In genomic region chr13:104357672-104358314, GRCh38 we compare ENCODE assay signal across 18 cellular contexts.
"Had no signal": no experiment of that assay in that cellular context is flagged by ENCODE, and none has a peak within 500 bp of the region (broad histone marks: within the 10 kb centered on the region; RNA-seq: fewer than 3 reads in every experiment).

No MANE protein-coding gene starts in this region.

- H3K27me3 Mint-ChIP-seq: progenitor cell of endocrine pancreas, type B pancreatic cell had no signal

- H3K27ac Mint-ChIP-seq: naive thymus-derived CD8-positive, alpha-beta T cell; progenitor cell of endocrine pancreas; type B pancreatic cell had no signal

- H3K9me3 ChIP-seq: colonic mucosa, esophagus squamous epithelium, pancreas, suprapubic skin, thyroid gland had no signal

- H3K4me3 ChIP-seq: colonic mucosa, esophagus squamous epithelium, heart left ventricle, pancreas, suprapubic skin, thyroid gland had no signal

- H3K4me3 Mint-ChIP-seq: naive thymus-derived CD8-positive, alpha-beta T cell; neural crest cell; type B pancreatic cell had no signal

- H3K27ac ChIP-seq: colonic mucosa, esophagus squamous epithelium, heart left ventricle, pancreas, suprapubic skin, thyroid gland had no signal

- DNase-seq: colonic mucosa; dermis blood vessel endothelial cell; esophagus squamous epithelium; heart left ventricle; hippocampal formation; naive thymus-derived CD8-positive, alpha-beta T cell; occipital lobe; pancreas; right cardiac atrium; small intestine; stimulated activated CD4-positive, alpha-beta T cell treated with anti-CD3 and anti-CD28 coated beads, Interleukin-12 subunit alpha, Interleukin-12 subunit beta, amount 100 ng/mL, for 4 hours; stimulated activated CD4-positive, alpha-beta T cell treated with anti-CD3 and anti-CD28 coated beads, Interleukin-2, amount 100 ng/mL, for 48 hours; stimulated activated naive CD8-positive, alpha-beta T cell treated with anti-CD3 and anti-CD28 coated beads, Interleukin-15, Interleukin-2, amounts not matched to agents 100 U/mL and 50 U/mL, for 24 hours; thyroid gland had no signal

- H3K4me1 ChIP-seq: colonic mucosa, esophagus squamous epithelium, heart left ventricle, pancreas, suprapubic skin, thyroid gland had no signal

- H3K36me3 Mint-ChIP-seq: naive thymus-derived CD8-positive, alpha-beta T cell; type B pancreatic cell had no signal

- H3K36me3 ChIP-seq: colonic mucosa, esophagus squamous epithelium, heart left ventricle, pancreas, suprapubic skin, thyroid gland had no signal

- H3K4me1 Mint-ChIP-seq: naive thymus-derived CD8-positive, alpha-beta T cell had no signal

- ATAC-seq: heart left ventricle; naive thymus-derived CD8-positive, alpha-beta T cell; pancreas; right cardiac atrium; stimulated activated naive CD8-positive, alpha-beta T cell treated with anti-CD3 and anti-CD28 coated beads, Interleukin-15, Interleukin-2, amounts not matched to agents 100 U/mL and 50 U/mL, for 24 hours had no signal

- H3K27me3 ChIP-seq: colonic mucosa, esophagus squamous epithelium, heart left ventricle, pancreas, suprapubic skin, thyroid gland had no signal
